Comparison of ENCODE assay signal across 13 cellular contexts in genomic region chr3:9314796-9315195, GRCh38.
"Had no signal": no experiment of that assay in that cellular context is flagged by ENCODE, and none has a peak within 500 bp of the region (broad histone marks: within the 10 kb centered on the region; RNA-seq: fewer than 3 reads in every experiment).

No MANE protein-coding gene starts in this region.

- H3K9me3 ChIP-seq: ascending aorta, psoas muscle had no signal

- H3K36me3 ChIP-seq: ascending aorta, WERI-Rb-1 had no signal

- H3K27me3 ChIP-seq: ascending aorta, dorsolateral prefrontal cortex had no signal

- H3K4me1 ChIP-seq: foreskin keratinocyte, psoas muscle had no signal

- DNase-seq: activated CD4-positive, alpha-beta memory T cell treated with anti-CD3 and anti-CD28 coated beads, Interleukin-2, amount 10 ng/mL, durations not matched to agents 7 days and 5 days; activated CD4-positive, alpha-beta T cell treated with anti-CD3 and anti-CD28 coated beads for 36 hours; activated T-cell treated with anti-CD3 and anti-CD28 coated beads, Interleukin-2, amount 50 U/mL, for 72 hours; dorsolateral prefrontal cortex; foreskin keratinocyte; natural killer cell; psoas muscle; stimulated activated CD4-positive, alpha-beta T cell treated with anti-CD3 and anti-CD28 coated beads, Interleukin-2, amount 100 ng/mL, for 48 hours; stimulated activated CD8-positive, alpha-beta memory T cell treated with anti-CD3 and anti-CD28 coated beads, Interleukin-4, amount 100 ng/mL, for 48 hours; stimulated activated naive CD8-positive, alpha-beta T cell treated with anti-CD3 and anti-CD28 coated beads, Interleukin-15, Interleukin-2, amounts not matched to agents 100 U/mL and 50 U/mL, for 24 hours; T1000; WERI-Rb-1 had no signal

- H3K4me3 ChIP-seq: ascending aorta, dorsolateral prefrontal cortex, psoas muscle had no signal

- ATAC-seq: activated CD4-positive, alpha-beta T cell treated with anti-CD3 and anti-CD28 coated beads for 36 hours; activated T-cell treated with anti-CD3 and anti-CD28 coated beads, Interleukin-2, amount 50 U/mL, for 72 hours; foreskin keratinocyte; natural killer cell; psoas muscle had no signal

- H3K27ac ChIP-seq: ascending aorta, dorsolateral prefrontal cortex, foreskin keratinocyte, psoas muscle, WERI-Rb-1 had no signal
